In the genomic region with DNA sequence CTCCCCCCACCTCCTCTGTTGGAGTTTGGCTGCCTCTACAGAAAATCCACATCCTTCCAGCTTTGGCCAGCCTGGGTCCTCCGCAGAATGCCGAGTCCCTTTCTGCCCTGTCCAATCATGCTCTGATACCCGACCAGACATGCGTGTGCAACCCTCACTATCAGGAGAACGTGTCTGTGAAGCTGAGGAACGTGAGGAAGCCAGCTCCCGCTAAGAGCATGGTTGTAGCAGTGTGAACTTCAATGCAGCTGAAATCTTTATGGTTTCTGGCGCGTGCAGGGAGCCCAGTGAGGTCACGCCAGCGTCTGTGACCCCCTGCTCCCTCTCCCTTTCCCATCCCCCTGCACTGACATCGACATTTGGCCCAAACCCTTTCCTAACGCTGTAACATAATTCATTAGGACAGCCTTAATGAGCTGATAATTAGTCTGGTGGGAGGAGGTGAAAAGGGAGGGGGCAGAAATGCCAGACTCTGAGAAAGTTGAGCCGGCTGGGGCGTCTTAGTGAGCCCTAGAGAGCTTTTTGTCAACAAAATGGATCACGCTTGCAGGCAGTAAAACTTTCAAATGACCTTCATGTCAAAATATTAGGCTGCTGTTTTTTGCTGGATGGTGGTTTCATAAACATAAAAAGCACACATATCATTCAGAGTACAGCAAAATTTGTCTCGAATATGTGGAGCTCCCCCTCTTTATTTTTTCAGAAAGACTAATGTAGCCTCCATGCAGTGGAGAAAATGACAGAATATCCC, we compare ENCODE assay signal across 14 cellular contexts.
DNase-seq lines count a peak whose midpoint lies in the region; ATAC-seq and TF ChIP-seq lines count a peak whose summit lies in the region.
"Had no signal": no experiment of that assay in that cellular context is flagged by ENCODE, and none has a peak within 500 bp of the region (broad histone marks: within the 10 kb centered on the region; RNA-seq: fewer than 3 reads in every experiment).

No MANE protein-coding gene starts in this region.

- H3K36me3 Mint-ChIP-seq in GM23338 (ENCODE audit: low read depth) (peaks cover 12% of the 10 kb centered on the region), endodermal cell (ENCODE audit: low read depth) (peaks cover 2% of the 10 kb centered on the region)
- H3K36me3 Mint-ChIP-seq: CD4-positive, alpha-beta memory T cell had no signal

- H3K4me1 ChIP-seq in GM23338 (ENCODE audit: insufficient read depth) (no peaks in the 10 kb centered on the region), endodermal cell (ENCODE audit: control insufficient read depth, insufficient read depth, low read length) (no peaks in the 10 kb centered on the region), mesenchymal stem cell (ENCODE audit: control insufficient read depth, insufficient read depth, low read depth, low read length) (peaks cover 7% of the 10 kb centered on the region), smooth muscle cell (ENCODE audit: low read depth) (peaks cover 13% of the 10 kb centered on the region)
- H3K4me1 ChIP-seq: lower lobe of right lung had no signal

- H3K4me2 ChIP-seq in GM23338 = no peak overlapping the region
- peak overlapping the region; percentile 56 for H3K4me2 ChIP-seq in mesenchymal stem cell (ENCODE audit: low read length, poor library complexity, severe bottlenecking)
- peak overlapping the region; percentile 86 for H3K4me2 ChIP-seq in smooth muscle cell

- H2AK5ac ChIP-seq in mesenchymal stem cell (ENCODE audit: low read length, severe bottlenecking) = no peak overlapping the region

- no peak overlapping the region for H3K27ac ChIP-seq in GM23338 (ENCODE audit: low read depth)
- H3K27ac ChIP-seq in endodermal cell (ENCODE audit: low read depth, low read length) = peak overlapping the region; percentile 84
- no peak overlapping the region for H3K27ac ChIP-seq in mesenchymal stem cell (ENCODE audit: low read length, poor library complexity, severe bottlenecking)
- no peak overlapping the region for H3K27ac ChIP-seq in smooth muscle cell (ENCODE audit: low read depth)
- H3K27ac ChIP-seq: lower lobe of right lung had no signal

- H3K4ac ChIP-seq in mesenchymal stem cell (ENCODE audit: low read depth in 1 of 2, low read length in 2 of 2) = no peak overlapping the region

- no peak overlapping the region for H2BK120ac ChIP-seq in mesenchymal stem cell (ENCODE audit: low read depth, low read length)

- no peak overlapping the region for H2BK5ac ChIP-seq in mesenchymal stem cell (ENCODE audit: low read depth, low read length, poor library complexity, severe bottlenecking)

- peaks cover 10% of the 10 kb centered on the region; the same call in 1 of the 3 replicates for H3K4me1 Mint-ChIP-seq in GM23338
- H3K4me1 Mint-ChIP-seq in endodermal cell = peaks cover 13% of the 10 kb centered on the region
- H3K4me1 Mint-ChIP-seq: CD4-positive, alpha-beta memory T cell had no signal

- H3K27ac Mint-ChIP-seq in GM23338 (0 out of 2 replicates have a peak overlapping the region, but pooled peaks have one; percentile 36), endodermal cell (peak overlapping the region; percentile 44)
- H3K27ac Mint-ChIP-seq: CD4-positive, alpha-beta memory T cell; T-helper 1 cell treated with Interleukin-12 subunit alpha and Interleukin-12 subunit beta and Interleukin-4 antibody, amounts not matched to agents 30 μg/mL and 1 μg/mL, for 36 hours had no signal

- no peaks in the 10 kb centered on the region for H3K79me1 ChIP-seq in mesenchymal stem cell (replicated peaks; ENCODE audit: low read length, poor library complexity, severe bottlenecking)

- H3K9me3 Mint-ChIP-seq in GM23338 = peaks cover 20% of the 10 kb centered on the region
- peaks cover 14% of the 10 kb centered on the region for H3K9me3 Mint-ChIP-seq in endodermal cell

- no peak overlapping the region for H4K91ac ChIP-seq in mesenchymal stem cell (ENCODE audit: low read length)

- H3K27me3 ChIP-seq in GM23338 (ENCODE audit: insufficient read depth) (no peaks in the 10 kb centered on the region), endodermal cell (ENCODE audit: control insufficient read depth, insufficient read depth, low read length, poor library complexity, severe bottlenecking) (no peaks in the 10 kb centered on the region), mesenchymal stem cell (ENCODE audit: control insufficient read depth in 1 of 2, insufficient read depth in 1 of 2, low read length in 2 of 2) (no peaks in the 10 kb centered on the region), smooth muscle cell (ENCODE audit: low read depth) (peaks cover 8% of the 10 kb centered on the region)

- peaks cover 8% of the 10 kb centered on the region for H3K9me3 ChIP-seq in endodermal cell (ENCODE audit: control insufficient read depth, low read length)
- H3K9me3 ChIP-seq in mesenchymal stem cell (ENCODE audit: control insufficient read depth, low read length) = no peaks in the 10 kb centered on the region
- H3K9me3 ChIP-seq in smooth muscle cell (replicated peaks; ENCODE audit: low read depth) = no peaks in the 10 kb centered on the region
- H3K9me3 ChIP-seq: lower lobe of right lung had no signal

- TF ChIP-seq CTCF in GM23338 (conservative IDR thresholded peaks at IDR 0.05; ENCODE audit: low read depth in 2 of 2) (no peak), endodermal cell (conservative IDR thresholded peaks at IDR 0.05) (no peak), smooth muscle cell (IDR thresholded peaks at IDR 0.05; ENCODE audit: borderline replicate concordance, insufficient read depth, poor library complexity, severe bottlenecking) (no peak)

- H3F3A ChIP-seq in GM23338 (replicated peaks; ENCODE audit: low read depth) = no peaks in the 10 kb centered on the region
- H3F3A ChIP-seq in smooth muscle cell (ENCODE audit: low read depth) = no peaks in the 10 kb centered on the region

- H3K36me3 ChIP-seq in GM23338 (ENCODE audit: insufficient read depth) = no peaks in the 10 kb centered on the region
- H3K36me3 ChIP-seq in endodermal cell (ENCODE audit: control insufficient read depth, insufficient read depth, low read length) = no peaks in the 10 kb centered on the region
- H3K36me3 ChIP-seq in mesenchymal stem cell (ENCODE audit: control insufficient read depth in 1 of 2, insufficient read depth in 2 of 2, low read depth in 1 of 2, low read length in 2 of 2) = no peaks in the 10 kb centered on the region
- H3K36me3 ChIP-seq in smooth muscle cell (ENCODE audit: low read depth) = no peaks in the 10 kb centered on the region
- H3K36me3 ChIP-seq: lower lobe of right lung had no signal

- H3K23ac ChIP-seq in mesenchymal stem cell (ENCODE audit: low read length in 2 of 2) = no peak overlapping the region

- no peak overlapping the region for H2BK15ac ChIP-seq in mesenchymal stem cell (ENCODE audit: low read depth, poor library complexity, severe bottlenecking)

- no peak for DNase-seq in GM23338 (ENCODE audit: low spot score)
- peak; percentile 55 for DNase-seq in endodermal cell
- DNase-seq in mesenchymal stem cell = peak; percentile 18
- no peak for DNase-seq in smooth muscle cell (lab: John Stamatoyannopoulos, UW; ENCODE audit: unreplicated experiment)
- no peak for DNase-seq in SW480 (ENCODE audit: low spot score)
- DNase-seq in NCI-H748 treated with DMSO at 0.1 percent for 48 hours (lab: John Stamatoyannopoulos, UW) = no peak
- DNase-seq in NCI-H2227 treated with DMSO at 0.1 percent for 48 hours (lab: John Stamatoyannopoulos, UW) = no peak
- DNase-seq: activated gamma-delta T cell; CD4-positive, alpha-beta memory T cell; cortex of kidney; lower lobe of right lung; NCI-H2029 treated with DMSO at 0.1 percent for 48 hours had no signal

- no peaks in the 10 kb centered on the region for H3K79me2 ChIP-seq in GM23338 (replicated peaks; ENCODE audit: insufficient read depth)
- no peaks in the 10 kb centered on the region for H3K79me2 ChIP-seq in smooth muscle cell (ENCODE audit: low read depth)

- H3K18ac ChIP-seq in mesenchymal stem cell (ENCODE audit: low read depth in 1 of 2, low read length in 2 of 2) = peak overlapping the region in 1 of 2 experiments; percentile 48

- H2AFZ ChIP-seq in GM23338 (peak overlapping the region; percentile 91), mesenchymal stem cell (ENCODE audit: low read depth, low read length) (no peak overlapping the region), smooth muscle cell (ENCODE audit: low read depth) (peak overlapping the region; percentile 76)

- 0 out of 2 replicates have a peak, but pooled peaks cover 3% of the 10 kb centered on the region for H3K9me2 ChIP-seq in GM23338 (ENCODE audit: insufficient read depth)

- H4K20me1 ChIP-seq in GM23338 (replicated peaks; ENCODE audit: insufficient read depth) (no peaks in the 10 kb centered on the region), smooth muscle cell (ENCODE audit: low read depth) (no peaks in the 10 kb centered on the region)

- H3K4me3 ChIP-seq in GM23338 = no peak overlapping the region
- no peak overlapping the region for H3K4me3 ChIP-seq in endodermal cell (ENCODE audit: low read length)
- peak overlapping the region in 1 of 2 experiments; percentile 65 for H3K4me3 ChIP-seq in mesenchymal stem cell (ENCODE audit: insufficient read depth in 1 of 2, low read depth in 1 of 2, low read length in 2 of 2)
- peak overlapping the region; percentile 39 for H3K4me3 ChIP-seq in smooth muscle cell
- H3K4me3 ChIP-seq: lower lobe of right lung had no signal

- H3K4me3 Mint-ChIP-seq in GM23338 (no peak overlapping the region), endodermal cell (peak overlapping the region; percentile 33)
- H3K4me3 Mint-ChIP-seq: CD4-positive, alpha-beta memory T cell; T-helper 1 cell treated with Interleukin-12 subunit alpha and Interleukin-12 subunit beta and Interleukin-4 antibody, amounts not matched to agents 30 μg/mL and 1 μg/mL, for 36 hours had no signal

- no peak overlapping the region for H4K8ac ChIP-seq in mesenchymal stem cell (ENCODE audit: low read length)

- H3K14ac ChIP-seq in mesenchymal stem cell (ENCODE audit: low read length in 2 of 2) = no peak overlapping the region

- no peaks in the 10 kb centered on the region for H3K27me3 Mint-ChIP-seq in GM23338 (ENCODE audit: insufficient read depth, low read depth, poor library complexity)
- H3K27me3 Mint-ChIP-seq in endodermal cell (ENCODE audit: insufficient read depth) = no peaks in the 10 kb centered on the region

- ATAC-seq in GM23338 (no peak), HG03045 (IDR thresholded peaks at IDR 0.05; ENCODE audit: unreplicated experiment) (no peak)
- ATAC-seq: lower lobe of right lung had no signal

- H2BK12ac ChIP-seq in mesenchymal stem cell (ENCODE audit: low read length in 2 of 2) = no peak overlapping the region

- H3K9ac ChIP-seq in endodermal cell (ENCODE audit: extremely low read depth, low read length, poor library complexity, severe bottlenecking) = no peak overlapping the region
- H3K9ac ChIP-seq in mesenchymal stem cell (ENCODE audit: low read length) = peak overlapping the region; percentile 57
- no peak overlapping the region for H3K9ac ChIP-seq in smooth muscle cell (ENCODE audit: low read depth)

- 74 to 79% methylated on average over 11 to 16 of the region's 17 CpGs for WGBS in endodermal cell (ENCODE audit: insufficient coverage in 1 of 2, insufficient read length in 1 of 2), 2 experiments
- WGBS in mesenchymal stem cell = 21% methylated on average over 11 of the region's 17 CpGs
- 31% methylated on average over 17 of the region's 17 CpGs for WGBS in smooth muscle cell (ENCODE audit: low lambda C conversion rate)

Comparison
In these comparisons a context has a peak if more than half of its experiments do, and no peak if none do; other contexts are left out.
1. DNase-seq: peak in endodermal cell (single experiment) and mesenchymal stem cell (single experiment); none in GM23338 (single experiment), smooth muscle cell (single experiment), SW480 (single experiment), NCI-H748 treated with DMSO at 0.1 percent for 48 hours (single experiment) and NCI-H2227 treated with DMSO at 0.1 percent for 48 hours (single experiment).